1 cellular context compared by ENCODE assay signal in genomic region chr6:119127627-119128026, GRCh38.
TF ChIP-seq lines count a peak whose summit lies in the region.

No MANE protein-coding gene starts in this region.

TF ChIP-seq in HCT116, 20 proteins besides CTCF, POLR2A, EP300 and RAD21:
- TF ChIP-seq JUND (IDR thresholded peaks at IDR 0.05) (no peak), POLR2AphosphoS5 (IDR thresholded peaks at IDR 0.05; ENCODE audit: low read depth, low read length) (no peak), REST (IDR thresholded peaks at IDR 0.05; ENCODE audit: low read depth) (no peak), EZH2 (IDR thresholded peaks at IDR 0.05) (no peak), MAX (IDR thresholded peaks at IDR 0.05) (no peak), SIN3A (IDR thresholded peaks at IDR 0.05; ENCODE audit: low read depth) (no peak), EGR1 (IDR thresholded peaks at IDR 0.05; ENCODE audit: low read depth) (no peak), YY1 (IDR thresholded peaks at IDR 0.05; ENCODE audit: extremely low read depth, insufficient replicate concordance, low read depth, low read length) (no peak), ZFX (IDR thresholded peaks at IDR 0.05) (no peak), TCF7L2 (IDR thresholded peaks at IDR 0.05; ENCODE audit: borderline replicate concordance, extremely low read depth, insufficient read depth, insufficient read length) (no peak), CEBPB (IDR thresholded peaks at IDR 0.05; ENCODE audit: low read depth) (no peak), CBX3 (IDR thresholded peaks at IDR 0.05; ENCODE audit: low read depth) (no peak), ZNF274 (IDR thresholded peaks at IDR 0.05; ENCODE audit: low read depth, low read length) (no peak), ZBTB33 (IDR thresholded peaks at IDR 0.05; ENCODE audit: extremely low read depth, insufficient replicate concordance, low read length) (no peak), FOSL1 (IDR thresholded peaks at IDR 0.05; ENCODE audit: low read depth) (no peak), SP1 (IDR thresholded peaks at IDR 0.05; ENCODE audit: low read depth) (no peak), ATF3 (IDR thresholded peaks at IDR 0.05) (no peak)
